In the genomic region with DNA sequence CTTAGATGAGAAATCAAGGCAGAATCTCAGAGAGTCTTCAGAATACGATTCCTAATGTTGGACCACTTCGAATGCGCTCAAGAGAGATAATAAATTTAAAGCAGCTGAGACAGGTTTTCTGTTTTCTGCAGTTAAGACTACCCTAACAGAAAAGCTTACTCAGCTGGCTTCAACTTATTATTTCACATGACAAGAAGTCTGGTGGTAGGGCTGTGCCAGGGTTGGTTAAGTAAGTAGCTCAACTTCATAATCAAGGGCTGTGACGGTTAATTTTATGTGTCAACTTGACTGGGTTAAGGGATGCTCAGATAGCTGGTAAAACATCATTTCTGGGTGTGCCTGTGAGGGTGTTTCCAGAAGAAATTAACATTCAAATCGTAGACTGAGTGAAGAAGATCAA, we compare ENCODE assay signal across 38 cellular contexts. TPM values are rescaled to one million over a fixed set of nuclear protein-coding genes. Genes with fewer than 3 reads are reported as not detected.
"Had no signal": no experiment of that assay in that cellular context is flagged by ENCODE, and none has a peak within 500 bp of the region (broad histone marks: within the 10 kb centered on the region; RNA-seq: fewer than 3 reads in every experiment).

No MANE protein-coding gene starts in this region.

- ATAC-seq: activated CD8-positive, alpha-beta memory T cell treated with anti-CD3 and anti-CD28 coated beads, Interleukin-2, amount 10 ng/mL, durations not matched to agents 7 days and 5 days; activated CD8-positive, alpha-beta T cell treated with anti-CD3 and anti-CD28 coated beads, Interleukin-2, amount 10 ng/mL, durations not matched to agents 7 days and 5 days; esophagus mucosa; gastrocnemius medialis; heart left ventricle had no signal

- H3K27ac Mint-ChIP-seq: activated B cell treated with CpG ODN at 0.5 μM for 24 hours; activated CD8-positive, alpha-beta memory T cell treated with anti-CD3 and anti-CD28 coated beads, Interleukin-2, amount 10 ng/mL, durations not matched to agents 7 days and 5 days; activated CD8-positive, alpha-beta T cell treated with anti-CD3 and anti-CD28 coated beads, Interleukin-2, amount 10 ng/mL, durations not matched to agents 7 days and 5 days; activated naive CD4-positive, alpha-beta T cell treated with anti-CD3 and anti-CD28 coated beads, Interleukin-2, amount 10 ng/mL, durations not matched to agents 7 days and 5 days; activated naive CD8-positive, alpha-beta T cell treated with anti-CD3 and anti-CD28 coated beads, Interleukin-2, amount 10 ng/mL, durations not matched to agents 7 days and 5 days; activated T-helper 1 cell treated with anti-CD3 and anti-CD28 coated beads, Interleukin-12 subunit alpha, Interleukin-12 subunit beta, Interleukin-2, Interleukin-4 antibody, amounts not matched to agents 30 ng/mL and 10 ng/mL and 1 ng/mL, durations not matched to agents 14 hours and 24 hours and 36 hours; dendritic cell treated with granulocyte-macrophage colony-stimulating factor and Interleukin-4, amounts not matched to agents 40 ng/mL and 50 ng/mL, for 4 days; endodermal cell; T-helper 1 cell treated with Interleukin-12 subunit alpha and Interleukin-12 subunit beta and Interleukin-4 antibody, amounts not matched to agents 30 μg/mL and 1 μg/mL, for 36 hours; T-helper 2 cell treated with Interferon-gamma antibody and Interleukin-4, amounts not matched to agents 5 μg/mL and 100 μg/mL, for 36 hours had no signal

- H3K27me3 ChIP-seq: ascending aorta, brain microvascular endothelial cell, dorsolateral prefrontal cortex, gastrocnemius medialis, heart left ventricle had no signal

- FAIRE-seq: bronchial epithelial cell had no signal

- H3K4me3 Mint-ChIP-seq: activated B cell treated with CpG ODN at 0.5 μM for 24 hours; activated CD8-positive, alpha-beta memory T cell treated with anti-CD3 and anti-CD28 coated beads, Interleukin-2, amount 10 ng/mL, durations not matched to agents 7 days and 5 days; activated CD8-positive, alpha-beta T cell treated with anti-CD3 and anti-CD28 coated beads, Interleukin-2, amount 10 ng/mL, durations not matched to agents 7 days and 5 days; activated naive CD4-positive, alpha-beta T cell treated with anti-CD3 and anti-CD28 coated beads, Interleukin-2, amount 10 ng/mL, durations not matched to agents 7 days and 5 days; activated naive CD8-positive, alpha-beta T cell treated with anti-CD3 and anti-CD28 coated beads, Interleukin-2, amount 10 ng/mL, durations not matched to agents 7 days and 5 days; activated T-helper 1 cell treated with anti-CD3 and anti-CD28 coated beads, Interleukin-12 subunit alpha, Interleukin-12 subunit beta, Interleukin-2, Interleukin-4 antibody, amounts not matched to agents 30 ng/mL and 10 ng/mL and 1 ng/mL, durations not matched to agents 14 hours and 24 hours and 36 hours; central memory CD8-positive, alpha-beta T cell; dendritic cell treated with granulocyte-macrophage colony-stimulating factor and Interleukin-4, amounts not matched to agents 40 ng/mL and 50 ng/mL, for 4 days; endodermal cell; T-helper 1 cell treated with Interleukin-12 subunit alpha and Interleukin-12 subunit beta and Interleukin-4 antibody, amounts not matched to agents 30 μg/mL and 1 μg/mL, for 36 hours; T-helper 2 cell treated with Interferon-gamma antibody and Interleukin-4, amounts not matched to agents 5 μg/mL and 100 μg/mL, for 36 hours had no signal

- H3K9me3 Mint-ChIP-seq: activated B cell treated with CpG ODN at 0.5 μM for 24 hours; activated T-helper 1 cell treated with anti-CD3 and anti-CD28 coated beads, Interleukin-12 subunit alpha, Interleukin-12 subunit beta, Interleukin-2, Interleukin-4 antibody, amounts not matched to agents 30 ng/mL and 10 ng/mL and 1 ng/mL, durations not matched to agents 14 hours and 24 hours and 36 hours; central memory CD8-positive, alpha-beta T cell; dendritic cell treated with granulocyte-macrophage colony-stimulating factor and Interleukin-4, amounts not matched to agents 40 ng/mL and 50 ng/mL, for 4 days; T-helper 2 cell treated with Interferon-gamma antibody and Interleukin-4, amounts not matched to agents 5 μg/mL and 100 μg/mL, for 36 hours had no signal

- H3K27me3 Mint-ChIP-seq: activated B cell treated with CpG ODN at 0.5 μM for 24 hours; central memory CD8-positive, alpha-beta T cell had no signal

- H3K27ac ChIP-seq: ascending aorta, brain microvascular endothelial cell, coronary artery, dorsolateral prefrontal cortex, gastrocnemius medialis, heart left ventricle, WERI-Rb-1 had no signal

- DNase-seq: activated B cell treated with CpG ODN at 0.5 μM for 24 hours; activated CD4-positive, alpha-beta T cell treated with anti-CD3 and anti-CD28 coated beads for 4 hours; activated CD4-positive, alpha-beta T cell treated with anti-CD3 and anti-CD28 coated beads, Interleukin-2, amount 50 U/mL, for 1 hour; activated CD4-positive, alpha-beta T cell treated with anti-CD3 and anti-CD28 coated beads, Interleukin-2, amount 50 U/mL, for 48 hours; activated CD4-positive, CD25-positive, alpha-beta regulatory T cell treated with anti-CD3 and anti-CD28 coated beads, Interleukin-2, amount 50 U/mL, for 72 hours; activated CD8-positive, alpha-beta memory T cell treated with anti-CD3 and anti-CD28 coated beads, Interleukin-2, amount 10 ng/mL, durations not matched to agents 7 days and 5 days; activated CD8-positive, alpha-beta memory T cell treated with anti-CD3 and anti-CD28 coated beads, Interleukin-2, amount 50 U/mL, for 4 hours; activated CD8-positive, alpha-beta T cell treated with anti-CD3 and anti-CD28 coated beads, Interleukin-2, amount 10 ng/mL, durations not matched to agents 7 days and 5 days; activated gamma-delta T cell; activated naive CD4-positive, alpha-beta T cell; activated naive CD4-positive, alpha-beta T cell treated with anti-CD3 and anti-CD28 coated beads, Interleukin-2, amount 10 ng/mL, durations not matched to agents 7 days and 5 days; activated naive CD8-positive, alpha-beta T cell treated with anti-CD3 and anti-CD28 coated beads, Interleukin-2, amount 10 ng/mL, durations not matched to agents 7 days and 5 days; activated T-cell treated with anti-CD3 and anti-CD28 coated beads, Interleukin-2, amount 50 U/mL, for 1 hour; activated T-cell treated with anti-CD3 and anti-CD28 coated beads, Interleukin-2, amount 50 U/mL, for 48 hours; brain microvascular endothelial cell; dorsolateral prefrontal cortex; effector memory CD4-positive, alpha-beta T cell; endodermal cell; foreskin fibroblast; gastrocnemius medialis; glutamatergic neuron; heart left ventricle; hypothalamus; T1000; WERI-Rb-1 had no signal

- H3K4me3 ChIP-seq: ascending aorta, coronary artery, dorsolateral prefrontal cortex, gastrocnemius medialis, heart left ventricle had no signal

- H3K9me3 ChIP-seq: ascending aorta, gastrocnemius medialis, heart left ventricle had no signal

- H3K36me3 ChIP-seq: ascending aorta, brain microvascular endothelial cell, gastrocnemius medialis, heart left ventricle, WERI-Rb-1 had no signal

RNA-seq across cellular contexts. Expression of gene GPR150, which starts 3.8 kb away (rescaled TPM):
- total RNA-seq: cardiac septum, cerebellum, esophagus mucosa had no signal

RNA-seq across cellular contexts. Expression of gene RFESD, which starts 22.9 kb away (rescaled TPM):
- total RNA-seq: ascending aorta had no signal

RNA-seq across cellular contexts. Expression of gene SPATA9, which starts 59.1 kb away (rescaled TPM):
- total RNA-seq: activated B cell treated with CpG ODN at 0.5 μM for 24 hours; activated CD8-positive, alpha-beta memory T cell treated with anti-CD3 and anti-CD28 coated beads for 36 hours; activated CD8-positive, alpha-beta memory T cell treated with anti-CD3 and anti-CD28 coated beads, Interleukin-2, amount 10 ng/mL, durations not matched to agents 7 days and 5 days; activated CD8-positive, alpha-beta T cell treated with anti-CD3 and anti-CD28 coated beads, Interleukin-2, amount 10 ng/mL, durations not matched to agents 7 days and 5 days; activated naive CD8-positive, alpha-beta T cell treated with anti-CD3 and anti-CD28 coated beads, Interleukin-2, amount 10 ng/mL, durations not matched to agents 7 days and 5 days; activated T-helper 1 cell treated with anti-CD3 and anti-CD28 coated beads, Interleukin-12 subunit alpha, Interleukin-12 subunit beta, Interleukin-2, Interleukin-4 antibody, amounts not matched to agents 30 ng/mL and 10 ng/mL and 1 ng/mL, durations not matched to agents 14 hours and 24 hours and 36 hours; ascending aorta; bronchial epithelial cell; cardiac septum; epithelial cell of proximal tubule; esophagus mucosa had no signal
